In genomic region chr10:103595933-103596726, GRCh38 we compare ENCODE assay signal across 18 cellular contexts.
"Had no signal": no experiment of that assay in that cellular context is flagged by ENCODE, and none has a peak within 500 bp of the region (broad histone marks: within the 10 kb centered on the region; RNA-seq: fewer than 3 reads in every experiment).

No MANE protein-coding gene starts in this region.

- ATAC-seq: mucosa of descending colon; naive thymus-derived CD4-positive, alpha-beta T cell; stimulated activated naive CD8-positive, alpha-beta T cell treated with anti-CD3 and anti-CD28 coated beads, Interleukin-15, amount 100 ng/mL, for 72 hours had no signal

- H3K36me3 ChIP-seq: colonic mucosa, ovary had no signal

- H3K4me1 ChIP-seq: colonic mucosa had no signal

- H3K4me3 ChIP-seq: colonic mucosa, esophagus muscularis mucosa, left ventricle myocardium inferior, mucosa of descending colon, ovary, sigmoid colon, upper lobe of left lung had no signal

- DNase-seq: activated CD4-positive, alpha-beta T cell treated with anti-CD3 and anti-CD28 coated beads for 1 hour; activated CD4-positive, alpha-beta T cell treated with anti-CD3 and anti-CD28 coated beads, Interleukin-2, amount 50 U/mL, for 4 hours; activated naive CD4-positive, alpha-beta T cell treated with anti-CD3 and anti-CD28 coated beads, Interleukin-2, amount 50 U/mL, for 16 hours; activated T-cell treated with anti-CD3 and anti-CD28 coated beads for 4 hours; amniotic stem cell; central memory CD4-positive, alpha-beta T cell; colonic mucosa; hypothalamus; left ventricle myocardium inferior; mucosa of descending colon; naive thymus-derived CD4-positive, alpha-beta T cell; sigmoid colon; stimulated activated CD4-positive, alpha-beta T cell treated with anti-CD3 and anti-CD28 coated beads, Interleukin-1b, Interleukin-23, amount 100 ng/mL, for 48 hours; stimulated activated naive CD8-positive, alpha-beta T cell treated with anti-CD3 and anti-CD28 coated beads, Interleukin-15, amount 100 ng/mL, for 72 hours; T1000; upper lobe of left lung had no signal

- H3K9me3 ChIP-seq: colonic mucosa, esophagus muscularis mucosa, left ventricle myocardium inferior, mucosa of descending colon, ovary, sigmoid colon, upper lobe of left lung had no signal

- H3K27ac ChIP-seq: colonic mucosa, ovary, sigmoid colon, upper lobe of left lung had no signal

- H3K27me3 ChIP-seq: colonic mucosa, esophagus muscularis mucosa, ovary, sigmoid colon, upper lobe of left lung had no signal
